Comparison of ENCODE assay signal across 2 cellular contexts in genomic region chr14:64419003-64419402, GRCh38.
TF ChIP-seq lines count a peak whose summit lies in the region.

No MANE protein-coding gene starts in this region.

TF ChIP-seq in HepG2, 621 proteins besides CTCF, POLR2A, EP300 and RAD21:
- TF ChIP-seq MAFF (IDR thresholded peaks at IDR 0.05; ENCODE audit: low read depth, low read length) (no peak), ZNF678 (CRISPR knock-in tag; IDR thresholded peaks at IDR 0.05) (no peak), PBX2 (CRISPR knock-in tag; IDR thresholded peaks at IDR 0.05) (no peak), ZNF547 (CRISPR knock-in tag; IDR thresholded peaks at IDR 0.05) (no peak), ZNF431 (CRISPR knock-in tag; IDR thresholded peaks at IDR 0.05; ENCODE audit: borderline replicate concordance, low read depth) (no peak), REXO4 (CRISPR knock-in tag; IDR thresholded peaks at IDR 0.05; ENCODE audit: borderline replicate concordance) (no peak), PAXIP1 (CRISPR knock-in tag; conservative IDR thresholded peaks at IDR 0.05) (no peak), SALL1 (CRISPR knock-in tag; IDR thresholded peaks at IDR 0.05) (no peak), THAP7 (CRISPR knock-in tag; IDR thresholded peaks at IDR 0.05) (no peak), NFYB (CRISPR knock-in tag; IDR thresholded peaks at IDR 0.05) (no peak), ZNF670 (CRISPR knock-in tag; IDR thresholded peaks at IDR 0.05; ENCODE audit: borderline replicate concordance) (no peak)

TF ChIP-seq in H1, 55 proteins besides CTCF, POLR2A, EP300 and RAD21:
- no peak for TF ChIP-seq EGR1 (IDR thresholded peaks at IDR 0.05; ENCODE audit: borderline replicate concordance, low read depth, low read length)
- TF ChIP-seq ASH2L (IDR thresholded peaks at IDR 0.05; ENCODE audit: low read length) = no peak
- TF ChIP-seq KDM4A (IDR thresholded peaks at IDR 0.05; ENCODE audit: low read depth, low read length, severe bottlenecking) = no peak
- no peak for TF ChIP-seq RNF2 (IDR thresholded peaks at IDR 0.05; ENCODE audit: borderline replicate concordance, low read depth, low read length, missing control alignments, poor library complexity, severe bottlenecking)
- no peak for TF ChIP-seq YY1 (IDR thresholded peaks at IDR 0.05; ENCODE audit: low read depth, low read length)
- no peak for TF ChIP-seq SP2 (IDR thresholded peaks at IDR 0.05; ENCODE audit: low read length)
- no peak for TF ChIP-seq SIX5 (IDR thresholded peaks at IDR 0.05; ENCODE audit: low read depth, low read length)
- no peak for TF ChIP-seq CHD7 (IDR thresholded peaks at IDR 0.05; ENCODE audit: insufficient replicate concordance, low read length)
- no peak for TF ChIP-seq SRF (IDR thresholded peaks at IDR 0.05; ENCODE audit: low read depth, low read length)
- TF ChIP-seq CHD1 (IDR thresholded peaks at IDR 0.05; ENCODE audit: low read depth, low read length) = no peak
- TF ChIP-seq CTBP2 (IDR thresholded peaks at IDR 0.05; ENCODE audit: borderline replicate concordance, insufficient read depth, insufficient read length, low read length) = no peak
- no peak for TF ChIP-seq EZH2 (IDR thresholded peaks at IDR 0.05; ENCODE audit: low read depth, low read length, severe bottlenecking)
- TF ChIP-seq TAF1 (IDR thresholded peaks at IDR 0.05; ENCODE audit: low read depth, low read length) = no peak
- no peak for TF ChIP-seq ZNF274 (IDR thresholded peaks at IDR 0.05; ENCODE audit: borderline replicate concordance, extremely low read depth, low read length)
- no peak for TF ChIP-seq CBX5 (IDR thresholded peaks at IDR 0.05; ENCODE audit: low read depth, low read length)
- no peak for TF ChIP-seq TBP (IDR thresholded peaks at IDR 0.05; ENCODE audit: low read depth, low read length)
- no peak for TF ChIP-seq KDM5A (IDR thresholded peaks at IDR 0.05; ENCODE audit: low read length)
- TF ChIP-seq SP4 (IDR thresholded peaks at IDR 0.05; ENCODE audit: low read length) = no peak
- TF ChIP-seq USF2 (IDR thresholded peaks at IDR 0.05; ENCODE audit: low read length) = no peak
- TF ChIP-seq RXRA (IDR thresholded peaks at IDR 0.05; ENCODE audit: insufficient read depth, low read depth, low read length) = no peak
